8 cellular contexts compared by ENCODE assay signal in genomic region chr6:26607434-26608230, GRCh38. TPM values are rescaled to one million over a fixed set of nuclear protein-coding genes. Genes with fewer than 3 reads are reported as not detected.
DNase-seq lines count a peak whose midpoint lies in the region; ATAC-seq and TF ChIP-seq lines count a peak whose summit lies in the region.

No MANE protein-coding gene starts in this region.

- H3K9me3 ChIP-seq in CD4-positive, alpha-beta T cell (ENCODE audit: control insufficient read depth, low read length), result no peaks in the 10 kb centered on the region
- H3K9me3 ChIP-seq in PC-9 (ENCODE audit: insufficient read depth, low read depth), result no peaks in the 10 kb centered on the region
- H3K9me3 ChIP-seq in neuronal stem cell (replicated peaks in 1 of 2; ENCODE audit: control insufficient read depth in 2 of 2, insufficient read depth in 1 of 2, low read depth in 1 of 2, low read length in 2 of 2), result no peaks in the 10 kb centered on the region

- intact Hi-C loops in CD4-positive, alpha-beta T cell (cut with DNase I, micrococcal nuclease), result loop anchor here (1.0 to 10.0 kb wide), 5 partner anchors 471 to 1287 kb away; a partner anchor contains a TSS
- intact Hi-C loops in PC-9 (cut with micrococcal nuclease; ENCODE audit: unreplicated experiment), result loop anchor here (1.0 kb wide), 3 partner anchors 472 to 550 kb away; no protein-coding TSS in a partner anchor

- H4K8ac ChIP-seq in neuronal stem cell (ENCODE audit: low read depth, low read length), result no peak overlapping the region

- peaks cover 11% of the 10 kb centered on the region for H3K4me1 Mint-ChIP-seq in CD4-positive, alpha-beta T cell (ENCODE audit: low read depth)

- no peak overlapping the region for H4K91ac ChIP-seq in neuronal stem cell (ENCODE audit: low read depth, low read length, poor library complexity)

- CTCF ChIA-PET in CD4-positive, alpha-beta T cell (lab: Charles Lee), result interaction anchor here (1.4 kb wide), 1 partner anchor 484 kb away, joined by 4 read pairs; no protein-coding TSS in a partner anchor
- CTCF ChIA-PET in PC-9 (lab: Charles Lee), result no interaction called here

- H3K36me3 ChIP-seq in PC-9 (ENCODE audit: low read depth), result no peaks in the 10 kb centered on the region
- no peaks in the 10 kb centered on the region for H3K36me3 ChIP-seq in neuronal stem cell (replicated peaks in 1 of 2; ENCODE audit: control insufficient read depth in 2 of 2, insufficient read depth in 2 of 2, low read length in 2 of 2)

- no peak overlapping the region for H3K27ac ChIP-seq in CD4-positive, alpha-beta T cell (ENCODE audit: low read depth, low read length)
- no peak overlapping the region for H3K27ac ChIP-seq in PC-9
- no peak overlapping the region for H3K27ac ChIP-seq in neuronal stem cell (replicated peaks; ENCODE audit: low read length)

- TF ChIP-seq CTCF in CD4-positive, alpha-beta T cell (IDR thresholded peaks at IDR 0.05), result peak; percentile 79
- TF ChIP-seq CTCF in PC-9 (conservative IDR thresholded peaks at IDR 0.05), result peak; percentile 83
- peak; percentile 84 for TF ChIP-seq CTCF in fibroblast of pulmonary artery (IDR thresholded peaks at IDR 0.05; ENCODE audit: low read length, missing control alignments)

- H2AFZ ChIP-seq in PC-9, result peak overlapping the region; percentile 29; the same call in 1 of the 2 replicates
- H2AFZ ChIP-seq in neuronal stem cell (ENCODE audit: low read length), result peak overlapping the region; percentile 76

- H3K27ac Mint-ChIP-seq in CD4-positive, alpha-beta T cell, result peak overlapping the region; percentile 21

- H4K20me1 ChIP-seq in PC-9 (ENCODE audit: insufficient read depth), result no peaks in the 10 kb centered on the region

- POLR2A ChIA-PET in CD4-positive, alpha-beta T cell (lab: Charles Lee), result interaction anchor here (0.8 to 1.0 kb wide), 2 partner anchors 49 to 525 kb away, joined by 3 read pairs; a partner anchor contains a TSS
- POLR2A ChIA-PET in PC-9 (lab: Charles Lee; ENCODE audit: unreplicated experiment), result no interaction called here

- no peaks in the 10 kb centered on the region for H3K9me2 ChIP-seq in PC-9 (ENCODE audit: insufficient read depth)

- no peak overlapping the region for H2BK15ac ChIP-seq in neuronal stem cell (ENCODE audit: low read length)

- no CpG with 5 or more reads among the region's 7 CpGs for WGBS in neuronal stem cell (ENCODE audit: extremely low coverage in 2 of 2, insufficient read length in 2 of 2, insufficient replicate concordance in 1 of 2), 2 donors

- H3K4me3 ChIP-seq in Jurkat, Clone E6-1 (ENCODE audit: low read length), result no peak overlapping the region
- H3K4me3 ChIP-seq in PC-9 (peak overlapping the region; percentile 37; the same call in 1 of the 2 replicates), fibroblast of pulmonary artery (replicated peaks; ENCODE audit: low read depth, low read length) (peak overlapping the region; percentile 40), neuronal stem cell (ENCODE audit: low read length in 2 of 2) (no peak overlapping the region)

- no peaks in the 10 kb centered on the region for H3K79me1 ChIP-seq in neuronal stem cell (ENCODE audit: low read depth, low read length)

- no peak overlapping the region for H2AK5ac ChIP-seq in neuronal stem cell (ENCODE audit: low read depth, low read length)

- peaks cover 9% of the 10 kb centered on the region for H3K27me3 Mint-ChIP-seq in CD4-positive, alpha-beta T cell

- no peaks in the 10 kb centered on the region for H3F3A ChIP-seq in PC-9 (ENCODE audit: insufficient read depth, low read depth)

- H3K4me2 ChIP-seq in PC-9 (peak overlapping the region; percentile 62), neuronal stem cell (ENCODE audit: insufficient read depth, low read length, poor library complexity, severe bottlenecking) (no peak overlapping the region)

- peak; percentile 99 for ATAC-seq in CD4-positive, alpha-beta T cell (ENCODE audit: poor library complexity)
- ATAC-seq in GM21723 (IDR thresholded peaks at IDR 0.05; ENCODE audit: unreplicated experiment), result no peak

- H2BK12ac ChIP-seq in neuronal stem cell (ENCODE audit: low read length), result no peak overlapping the region

- H3K79me2 ChIP-seq in PC-9 (ENCODE audit: low read depth), result no peaks in the 10 kb centered on the region

- H3K4me3 Mint-ChIP-seq in CD4-positive, alpha-beta T cell, result peak overlapping the region; percentile 75

- no peak overlapping the region for H3K9ac ChIP-seq in neuronal stem cell (ENCODE audit: low read depth, low read length, poor library complexity)

- H3K18ac ChIP-seq in neuronal stem cell (ENCODE audit: low read length), result no peak overlapping the region

- peaks cover 2% of the 10 kb centered on the region for H3K27me3 ChIP-seq in CD4-positive, alpha-beta T cell (ENCODE audit: control insufficient read depth, insufficient read depth, low read length)
- H3K27me3 ChIP-seq in PC-9 (ENCODE audit: insufficient read depth, low read depth) (no peaks in the 10 kb centered on the region), neuronal stem cell (ENCODE audit: control insufficient read depth in 3 of 3, insufficient read depth in 3 of 3, low read depth in 1 of 3, low read length in 3 of 3) (peaks cover 0 to 36% (median 15%) of the 10 kb centered on the region in 3 experiments)

- no peaks in the 10 kb centered on the region for H3K9me3 Mint-ChIP-seq in CD4-positive, alpha-beta T cell

- DNase-seq in CD4-positive, alpha-beta T cell, result peak; percentile 21 to 53 (median 46)
- DNase-seq in GM19238 (ENCODE audit: insufficient read length, low spot score) (peak; percentile 44), PC-9 (peak; percentile 49 to 56), activated T-helper 1 cell treated with Interleukin-2 at 50 U/mL for 16 hours (ENCODE audit: low read depth) (peak; percentile 20), fibroblast of pulmonary artery (ENCODE audit: low read depth) (peak; percentile 72), neuronal stem cell (ENCODE audit: low spot score) (peak; percentile 37)
- peak; percentile 63 for DNase-seq in Jurkat, Clone E6-1 (ENCODE audit: low read depth, low spot score)

- no peak overlapping the region for H2BK5ac ChIP-seq in neuronal stem cell (ENCODE audit: low read length)

- H3K4me1 ChIP-seq in PC-9 (replicated peaks; ENCODE audit: insufficient read depth) (no peaks in the 10 kb centered on the region), neuronal stem cell (ENCODE audit: control insufficient read depth in 2 of 2, insufficient read depth in 1 of 2, low read depth in 1 of 2, low read length in 2 of 2) (peaks cover 0 to 2% of the 10 kb centered on the region in 2 donors)

- no peak overlapping the region for H3K4ac ChIP-seq in neuronal stem cell (ENCODE audit: low read length)

- H3K36me3 Mint-ChIP-seq in CD4-positive, alpha-beta T cell (ENCODE audit: low read depth), result no peaks in the 10 kb centered on the region

- no peak overlapping the region for H2BK120ac ChIP-seq in neuronal stem cell (ENCODE audit: low read depth, low read length)

- no peak overlapping the region for H3K14ac ChIP-seq in neuronal stem cell (ENCODE audit: low read length)

- no TSS peak for BruUV-seq in PC-9 (replicated peaks; lab: Mats Ljungman, UMichigan)

- H3K23ac ChIP-seq in neuronal stem cell (ENCODE audit: low read depth, low read length, poor library complexity), result no peak overlapping the region

RNA-seq across cellular contexts. Expression of gene ABT1, which starts 10.9 kb away (rescaled TPM):
- 10 to 100 TPM; 39.8 to 40.4 TPM for total RNA-seq in CD4-positive, alpha-beta T cell
- polyA plus RNA-seq in Jurkat, Clone E6-1 (2012; ENCODE audit: insufficient read depth, insufficient read length), result 25.6 TPM
- 16.8 and 19.5 TPM in 2 replicates for total RNA-seq in PC-9 (2021)
- polyA plus RNA-seq in neuronal stem cell (2013, experiment 1 of 2), result 18.0 TPM
- polyA plus RNA-seq in neuronal stem cell (2013, experiment 2 of 2), result 16.9 TPM

RNA-seq across cellular contexts. Expression of gene ZNF322, which starts 51.9 kb away (rescaled TPM):
- under 1 TPM; 0.92 to 0.93 TPM for total RNA-seq in CD4-positive, alpha-beta T cell
- 13.7 TPM for polyA plus RNA-seq in Jurkat, Clone E6-1 (2012; ENCODE audit: insufficient read depth, insufficient read length)
- 23.0 and 28.2 TPM in 2 replicates for total RNA-seq in PC-9 (2021)
- 24.1 TPM for polyA plus RNA-seq in neuronal stem cell (2013, experiment 1 of 2)
- 25.6 TPM for polyA plus RNA-seq in neuronal stem cell (2013, experiment 2 of 2)

Comparison
In these comparisons a context has a peak if more than half of its experiments do, and no peak if none do; other contexts are left out.
1. DNase-seq: peak in every context shown above with its lines; median percentile 72 in fibroblast of pulmonary artery; 63 in Jurkat, Clone E6-1; 52 in PC-9; 46 in CD4-positive, alpha-beta T cell; 44 in GM19238; 37 in neuronal stem cell; 20 in activated T-helper 1 cell treated with Interleukin-2 at 50 U/mL for 16 hours.
2. H3K4me3 ChIP-seq: peak in PC-9 (single experiment) and fibroblast of pulmonary artery (single experiment); none in Jurkat, Clone E6-1 (single experiment) and neuronal stem cell (0 of 2).
3. RNA of gene ZNF322, which starts 51.9 kb away (total RNA-seq): 23.0 to 28.2 TPM in PC-9; 0.92 to 0.93 TPM in CD4-positive, alpha-beta T cell; every median in the first group is over 10 times any median in the second.
4. Peak in every context shown above with its lines, with median percentiles within 50 percentile points of each other: CTCF ChIP-seq.